Comparison of ENCODE assay signal across 9 cellular contexts in genomic region chr17:46061435-46061834, GRCh38.
A peak's percentile ranks its signal among the peaks of the same experiment; 100 is the strongest.
DNase-seq lines count a peak whose midpoint lies in the region; ATAC-seq, FAIRE-seq and TF ChIP-seq lines count a peak whose summit lies in the region.
"Had no signal": no experiment of that assay in that cellular context is flagged by ENCODE, and none has a peak within 500 bp of the region (broad histone marks: within the 10 kb centered on the region; RNA-seq: fewer than 3 reads in every experiment).

No MANE protein-coding gene starts in this region.

- no peak overlapping the region for H3K27ac Mint-ChIP-seq in nephron progenitor cell
- H3K27ac Mint-ChIP-seq in effector memory CD8-positive, alpha-beta T cell: no peak overlapping the region
- H3K27ac Mint-ChIP-seq: T-helper 1 cell treated with Interleukin-12 subunit alpha and Interleukin-12 subunit beta and Interleukin-4 antibody, amounts not matched to agents 30 μg/mL and 1 μg/mL, for 36 hours had no signal

- POLR2A ChIA-PET in K562 (lab: Yijun Ruan, JAX): interaction anchor here (1.3 kb wide), 1 partner anchor 10 kb away, joined by 4 read pairs; no protein-coding TSS in a partner anchor

- FAIRE-seq in K562 (lab: Jason Lieb, UNC): no peak

- no peak overlapping the region for H3K4me2 ChIP-seq in K562 (ENCODE audit: insufficient read depth, low read length)

- H2AFZ ChIP-seq in K562 (ENCODE audit: low read depth, low read length): no peak overlapping the region

- H3K36me3 ChIP-seq in K562 (ENCODE audit: control insufficient read depth, insufficient read depth, low read length) (peaks cover 68% of the 10 kb centered on the region), sigmoid colon (peaks cover 3 to 28% (median 14%) of the 10 kb centered on the region in 4 donors)

- H3K9me3 ChIP-seq in K562 (replicated peaks; ENCODE audit: control insufficient read depth, insufficient read depth, low read depth, low read length): no peaks in the 10 kb centered on the region
- no peaks in the 10 kb centered on the region for H3K9me3 ChIP-seq in sigmoid colon

- 79% methylated on average over 5 of the region's 5 CpGs for WGBS in K562 (ENCODE audit: insufficient coverage, low coverage, missing lambda C conversion rate)
- WGBS in sigmoid colon, 2 donors: 76 to 95% methylated on average over 5 of the region's 5 CpGs

- H3K27me3 ChIP-seq in K562 (ENCODE audit: control insufficient read depth in 2 of 2, insufficient read depth in 2 of 2, low read length in 2 of 2) (no peaks in the 10 kb centered on the region), sigmoid colon (no peaks in the 10 kb centered on the region)

- CTCF ChIA-PET in K562 (lab: Yijun Ruan, JAX; ENCODE audit: low intra/inter-chr PET ratio): interaction anchor here (1.7 kb wide), 1 partner anchor 17 kb away, joined by 4 read pairs; no protein-coding TSS in a partner anchor

- no peaks in the 10 kb centered on the region for H3K27me3 Mint-ChIP-seq in nephron progenitor cell (ENCODE audit: low read depth, poor library complexity)
- H3K27me3 Mint-ChIP-seq in effector memory CD8-positive, alpha-beta T cell: no peaks in the 10 kb centered on the region

- in situ Hi-C loops in K562 (cut with MboI): no loop called here

- H3K9me1 ChIP-seq in K562 (ENCODE audit: control insufficient read depth, insufficient read depth, low read length): no peaks in the 10 kb centered on the region

- no peaks in the 10 kb centered on the region for H3K4me1 Mint-ChIP-seq in nephron progenitor cell
- peaks cover 17 to 43% of the 10 kb centered on the region in 2 donors for H3K4me1 Mint-ChIP-seq in effector memory CD8-positive, alpha-beta T cell (ENCODE audit: low read depth in 2 of 2)

- DNase-seq in DMS114 treated with DMSO at 0.1 percent for 48 hours (lab: John Stamatoyannopoulos, UW; ENCODE audit: unreplicated experiment): peak; percentile 13
- peak; percentile 32 to 36 for DNase-seq in Kasumi-1 (lab: John Stamatoyannopoulos, UW)
- DNase-seq in K562 (ENCODE audit: extremely low read depth in 1 of 4, low spot score in 3 of 4): peak in 1 of 4 experiments; percentile 35
- DNase-seq in nephron progenitor cell: no peak
- no peak for DNase-seq in T-helper 2 cell
- DNase-seq in effector memory CD8-positive, alpha-beta T cell: no peak
- DNase-seq in sigmoid colon: no peak
- DNase-seq: aorta had no signal

- H3K4me1 ChIP-seq in K562 (replicated peaks in 1 of 2; ENCODE audit: control insufficient read depth in 2 of 2, insufficient read depth in 2 of 2, low read length in 2 of 2): peaks cover 0 to 5% of the 10 kb centered on the region in 2 experiments; a peak in 2 of 5 replicates
- peaks cover 0 to 39% (median 27%) of the 10 kb centered on the region in 4 donors for H3K4me1 ChIP-seq in sigmoid colon

- peak in 1 of 2 experiments; percentile 37; a peak in 2 of 4 replicates for TF ChIP-seq RAD21 in K562 (CRISPR knock-in tag; conservative IDR thresholded peaks at IDR 0.05 in 1 of 2, IDR thresholded peaks at IDR 0.05 in 1 of 2)

- intact Hi-C loops in K562 (cut with micrococcal nuclease): loop anchor here (5.0 kb wide), 1 partner anchor 151 kb away; no protein-coding TSS in a partner anchor
- intact Hi-C loops in sigmoid colon (cut with DNase I): no loop called here

- H3K27ac ChIP-seq in K562 (ENCODE audit: extremely low read depth, low read depth, low read length) (no peak overlapping the region), sigmoid colon (no peak overlapping the region)

- BruUV-seq in K562 (replicated peaks; lab: Mats Ljungman, UMichigan): no TSS peak

- no peaks in the 10 kb centered on the region for H4K20me1 ChIP-seq in K562 (replicated peaks; ENCODE audit: control insufficient read depth, insufficient read depth, low read length)

- H3K4me3 Mint-ChIP-seq in nephron progenitor cell: no peak overlapping the region
- no peak overlapping the region for H3K4me3 Mint-ChIP-seq in effector memory CD8-positive, alpha-beta T cell
- H3K4me3 Mint-ChIP-seq: T-helper 1 cell treated with Interleukin-12 subunit alpha and Interleukin-12 subunit beta and Interleukin-4 antibody, amounts not matched to agents 30 μg/mL and 1 μg/mL, for 36 hours had no signal

- peaks cover 76% of the 10 kb centered on the region for H3K36me3 Mint-ChIP-seq in nephron progenitor cell (ENCODE audit: low read depth)
- H3K36me3 Mint-ChIP-seq in effector memory CD8-positive, alpha-beta T cell (ENCODE audit: insufficient read depth): peaks cover 52% of the 10 kb centered on the region

- ATAC-seq in K562: peak; percentile 84
- no peak for ATAC-seq in effector memory CD8-positive, alpha-beta T cell (replicated peaks)

- peak in 1 of 3 experiments; percentile 56; a peak in 3 of 6 replicates for TF ChIP-seq CTCF in K562 (IDR thresholded peaks at IDR 0.05 in 2 of 3, conservative IDR thresholded peaks at IDR 0.05 in 1 of 3; ENCODE audit: insufficient read depth in 2 of 3, low read depth in 1 of 3, low read length in 3 of 3)
- TF ChIP-seq CTCF in nephron progenitor cell (IDR thresholded peaks at IDR 0.05): peak; percentile 21
- TF ChIP-seq CTCF in sigmoid colon (IDR thresholded peaks at IDR 0.05): peak in 1 of 4 experiments; percentile 27

- no peak for TF ChIP-seq EP300 in K562 (IDR thresholded peaks at IDR 0.05; ENCODE audit: low read length)
- TF ChIP-seq EP300 in sigmoid colon (IDR thresholded peaks at IDR 0.05): no peak

- peaks cover 26% of the 10 kb centered on the region for H3K79me2 ChIP-seq in K562 (ENCODE audit: control insufficient read depth, insufficient read depth, low read length)

- TF ChIP-seq POLR2A in K562 (conservative IDR thresholded peaks at IDR 0.05) (no peak), sigmoid colon (IDR thresholded peaks at IDR 0.05) (no peak)

- H3K9me3 Mint-ChIP-seq in nephron progenitor cell: no peaks in the 10 kb centered on the region
- no peaks in the 10 kb centered on the region for H3K9me3 Mint-ChIP-seq in effector memory CD8-positive, alpha-beta T cell
- H3K9me3 Mint-ChIP-seq: T-helper 1 cell treated with Interleukin-12 subunit alpha and Interleukin-12 subunit beta and Interleukin-4 antibody, amounts not matched to agents 30 μg/mL and 1 μg/mL, for 36 hours had no signal

- H3K9ac ChIP-seq in K562 (ENCODE audit: insufficient read depth in 1 of 2, low read depth in 2 of 2, low read length in 2 of 2): no peak overlapping the region

- H3K4me3 ChIP-seq in K562 (no peak overlapping the region), sigmoid colon (no peak overlapping the region)

TF ChIP-seq in K562, 482 proteins besides CTCF, POLR2A, EP300 and RAD21:
- TF ChIP-seq GATAD2B (IDR thresholded peaks at IDR 0.05; ENCODE audit: borderline replicate concordance): 0 out of 2 replicates have a peak, but pooled peaks have one; percentile 28
- TF ChIP-seq CBX8 (IDR thresholded peaks at IDR 0.05; ENCODE audit: borderline replicate concordance, extremely low read depth, low read depth, low read length, poor library complexity, severe bottlenecking): no peak
- TF ChIP-seq YBX1 (IDR thresholded peaks at IDR 0.05): no peak
- TF ChIP-seq EP400 (IDR thresholded peaks at IDR 0.05): 0 out of 2 replicates have a peak, but pooled peaks have one; percentile 6
- TF ChIP-seq, protein P1, sequence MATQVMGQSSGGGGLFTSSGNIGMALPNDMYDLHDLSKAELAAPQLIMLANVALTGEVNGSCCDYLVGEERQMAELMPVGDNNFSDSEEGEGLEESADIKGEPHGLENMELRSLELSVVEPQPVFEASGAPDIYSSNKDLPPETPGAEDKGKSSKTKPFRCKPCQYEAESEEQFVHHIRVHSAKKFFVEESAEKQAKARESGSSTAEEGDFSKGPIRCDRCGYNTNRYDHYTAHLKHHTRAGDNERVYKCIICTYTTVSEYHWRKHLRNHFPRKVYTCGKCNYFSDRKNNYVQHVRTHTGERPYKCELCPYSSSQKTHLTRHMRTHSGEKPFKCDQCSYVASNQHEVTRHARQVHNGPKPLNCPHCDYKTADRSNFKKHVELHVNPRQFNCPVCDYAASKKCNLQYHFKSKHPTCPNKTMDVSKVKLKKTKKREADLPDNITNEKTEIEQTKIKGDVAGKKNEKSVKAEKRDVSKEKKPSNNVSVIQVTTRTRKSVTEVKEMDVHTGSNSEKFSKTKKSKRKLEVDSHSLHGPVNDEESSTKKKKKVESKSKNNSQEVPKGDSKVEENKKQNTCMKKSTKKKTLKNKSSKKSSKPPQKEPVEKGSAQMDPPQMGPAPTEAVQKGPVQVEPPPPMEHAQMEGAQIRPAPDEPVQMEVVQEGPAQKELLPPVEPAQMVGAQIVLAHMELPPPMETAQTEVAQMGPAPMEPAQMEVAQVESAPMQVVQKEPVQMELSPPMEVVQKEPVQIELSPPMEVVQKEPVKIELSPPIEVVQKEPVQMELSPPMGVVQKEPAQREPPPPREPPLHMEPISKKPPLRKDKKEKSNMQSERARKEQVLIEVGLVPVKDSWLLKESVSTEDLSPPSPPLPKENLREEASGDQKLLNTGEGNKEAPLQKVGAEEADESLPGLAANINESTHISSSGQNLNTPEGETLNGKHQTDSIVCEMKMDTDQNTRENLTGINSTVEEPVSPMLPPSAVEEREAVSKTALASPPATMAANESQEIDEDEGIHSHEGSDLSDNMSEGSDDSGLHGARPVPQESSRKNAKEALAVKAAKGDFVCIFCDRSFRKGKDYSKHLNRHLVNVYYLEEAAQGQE (CRISPR knock-in tag; IDR thresholded peaks at IDR 0.05; ENCODE audit: low read depth): no peak
- no peak for TF ChIP-seq SRSF1 (IDR thresholded peaks at IDR 0.05; ENCODE audit: low read depth, low read length)
- TF ChIP-seq NFIC (IDR thresholded peaks at IDR 0.05): peak; percentile 35; the same call in 1 of the 2 replicates
TF ChIP-seq in K562: peak in this region for 3.

Comparison
In these comparisons a context has a peak if more than half of its experiments do, and no peak if none do; other contexts are left out.
1. DNase-seq: peak in DMS114 treated with DMSO at 0.1 percent for 48 hours (single experiment) and Kasumi-1 (2 of 2); none in nephron progenitor cell (single experiment), T-helper 2 cell (0 of 5), effector memory CD8-positive, alpha-beta T cell (0 of 3) and sigmoid colon (single experiment).